In the genomic region with DNA sequence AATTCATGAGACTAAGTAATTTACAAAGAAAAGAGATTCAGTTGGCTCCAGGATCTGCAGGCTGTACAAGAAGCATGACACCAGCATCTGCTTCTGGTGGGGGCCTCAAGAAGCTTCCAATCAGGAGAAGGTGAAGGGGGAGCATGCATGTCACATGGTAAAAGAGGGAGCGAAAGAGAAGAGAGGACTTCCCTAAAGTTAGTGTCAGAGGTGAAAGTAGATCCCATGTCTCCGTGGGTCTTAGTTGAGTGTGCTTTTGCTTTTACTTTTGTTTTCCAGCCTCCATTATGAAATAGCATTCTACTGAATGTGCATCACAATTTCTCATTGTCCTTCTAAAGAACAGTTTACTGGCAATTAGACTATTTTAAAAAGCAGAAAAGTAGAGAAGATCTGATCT, we compare ENCODE assay signal across 11 cellular contexts.
DNase-seq lines count a peak whose midpoint lies in the region; ATAC-seq and TF ChIP-seq lines count a peak whose summit lies in the region.
"Had no signal": no experiment of that assay in that cellular context is flagged by ENCODE, and none has a peak within 500 bp of the region (broad histone marks: within the 10 kb centered on the region; RNA-seq: fewer than 3 reads in every experiment).

No MANE protein-coding gene starts in this region.

- peak; percentile 83 for ATAC-seq in GM19467 (IDR thresholded peaks at IDR 0.05; ENCODE audit: unreplicated experiment)
- ATAC-seq in HG03159 (IDR thresholded peaks at IDR 0.05; ENCODE audit: unreplicated experiment): peak; percentile 96
- ATAC-seq in activated naive CD8-positive, alpha-beta T cell treated with anti-CD3 and anti-CD28 coated beads, Interleukin-2, amount 50 U/mL, for 24 hours: peak; percentile 40
- ATAC-seq: K562 had no signal

- BruUV-seq in PC-9 (replicated peaks; lab: Mats Ljungman, UMichigan) (no TSS peak), Calu3 (replicated peaks; lab: Mats Ljungman, UMichigan) (no TSS peak)

- H3K9me3 ChIP-seq in PC-9 (ENCODE audit: insufficient read depth, low read depth): no peaks in the 10 kb centered on the region

- no peaks in the 10 kb centered on the region for H3K79me2 ChIP-seq in PC-9 (ENCODE audit: low read depth)
- H3K79me2 ChIP-seq: hepatocyte had no signal

- no peaks in the 10 kb centered on the region for H3K4me1 ChIP-seq in PC-9 (replicated peaks; ENCODE audit: insufficient read depth)

- no peak overlapping the region for H3K4me2 ChIP-seq in PC-9
- H3K4me2 ChIP-seq: hepatocyte had no signal

- H3K27ac ChIP-seq in PC-9: no peak overlapping the region
- H3K27ac ChIP-seq: hepatocyte had no signal

- CTCF ChIA-PET in PC-9 (lab: Charles Lee): interaction anchor here (0.5 kb wide), 1 partner anchor 16 kb away, joined by 5 read pairs; no protein-coding TSS in a partner anchor
- CTCF ChIA-PET in Calu3 (lab: Charles Lee): no interaction called here

- POLR2A ChIA-PET in PC-9 (lab: Charles Lee; ENCODE audit: unreplicated experiment): no interaction called here

- H3K4me3 ChIP-seq in GM12865 (ENCODE audit: low read depth, low read length) (no peak overlapping the region), PC-9 (no peak overlapping the region)
- H3K4me3 ChIP-seq: hepatocyte, K562 had no signal

- H3K27ac Mint-ChIP-seq in activated naive CD8-positive, alpha-beta T cell treated with anti-CD3 and anti-CD28 coated beads, Interleukin-2, amount 50 U/mL, for 24 hours: peak overlapping the region; percentile 41
- no peak overlapping the region for H3K27ac Mint-ChIP-seq in Calu3 (ENCODE audit: unreplicated experiment)

- TF ChIP-seq CTCF in GM12865 (IDR thresholded peaks at IDR 0.05; ENCODE audit: insufficient read depth, low read depth, low read length, missing control alignments) (no peak), PC-9 (conservative IDR thresholded peaks at IDR 0.05) (no peak), Calu3 (IDR thresholded peaks at IDR 0.05; ENCODE audit: unreplicated experiment) (no peak)

- no peak overlapping the region for H3K4me3 Mint-ChIP-seq in activated naive CD8-positive, alpha-beta T cell treated with anti-CD3 and anti-CD28 coated beads, Interleukin-2, amount 50 U/mL, for 24 hours
- no peak overlapping the region for H3K4me3 Mint-ChIP-seq in Calu3 (ENCODE audit: low read depth, unreplicated experiment)

- H3K4me1 Mint-ChIP-seq in activated naive CD8-positive, alpha-beta T cell treated with anti-CD3 and anti-CD28 coated beads, Interleukin-2, amount 50 U/mL, for 24 hours: peaks cover 7% of the 10 kb centered on the region
- no peaks in the 10 kb centered on the region for H3K4me1 Mint-ChIP-seq in Calu3 (ENCODE audit: low read depth, unreplicated experiment)

- H3K9me2 ChIP-seq in PC-9 (ENCODE audit: insufficient read depth): no peaks in the 10 kb centered on the region

- no peaks in the 10 kb centered on the region for H3K36me3 Mint-ChIP-seq in activated naive CD8-positive, alpha-beta T cell treated with anti-CD3 and anti-CD28 coated beads, Interleukin-2, amount 50 U/mL, for 24 hours (ENCODE audit: low read depth)
- H3K36me3 Mint-ChIP-seq in Calu3 (ENCODE audit: insufficient read depth, unreplicated experiment): peaks cover 5% of the 10 kb centered on the region

- H4K20me1 ChIP-seq in PC-9 (ENCODE audit: insufficient read depth): no peaks in the 10 kb centered on the region

- DNase-seq in GM12865 (ENCODE audit: low read depth): peak; percentile 46
- no peak for DNase-seq in activated naive CD8-positive, alpha-beta T cell treated with anti-CD3 and anti-CD28 coated beads, Interleukin-2, amount 50 U/mL, for 24 hours
- no peak for DNase-seq in PC-9
- DNase-seq in SKM-1 treated with dmso at 0.1 percent for 144 hours (lab: John Stamatoyannopoulos, UW; ENCODE audit: unreplicated experiment): no peak
- DNase-seq in A172 (ENCODE audit: low spot score): no peak
- no peak for DNase-seq in Calu3
- DNase-seq: amygdala had no signal

- H3K9me3 Mint-ChIP-seq in activated naive CD8-positive, alpha-beta T cell treated with anti-CD3 and anti-CD28 coated beads, Interleukin-2, amount 50 U/mL, for 24 hours: no peaks in the 10 kb centered on the region
- H3K9me3 Mint-ChIP-seq in Calu3 (ENCODE audit: low read depth, unreplicated experiment): no peaks in the 10 kb centered on the region

- no peaks in the 10 kb centered on the region for H3K36me3 ChIP-seq in PC-9 (ENCODE audit: low read depth)

- intact Hi-C loops in PC-9 (cut with micrococcal nuclease; ENCODE audit: unreplicated experiment): no loop called here
- intact Hi-C loops in Calu3 (cut with micrococcal nuclease; ENCODE audit: unreplicated experiment): loop anchor here (10.0 kb wide), 1 partner anchor 1394 kb away; a partner anchor contains a TSS

- H2AFZ ChIP-seq in PC-9: no peak overlapping the region
- H2AFZ ChIP-seq: hepatocyte had no signal

- H3K27me3 Mint-ChIP-seq in activated naive CD8-positive, alpha-beta T cell treated with anti-CD3 and anti-CD28 coated beads, Interleukin-2, amount 50 U/mL, for 24 hours: peaks cover 2% of the 10 kb centered on the region
- no peaks in the 10 kb centered on the region for H3K27me3 Mint-ChIP-seq in Calu3 (ENCODE audit: unreplicated experiment)

- H3F3A ChIP-seq in PC-9 (ENCODE audit: insufficient read depth, low read depth): no peaks in the 10 kb centered on the region

- H3K27me3 ChIP-seq in PC-9 (ENCODE audit: insufficient read depth, low read depth): no peaks in the 10 kb centered on the region
- H3K27me3 ChIP-seq: hepatocyte had no signal

Comparison
In these comparisons a context has a peak if more than half of its experiments do, and no peak if none do; other contexts are left out.
1. ATAC-seq: peak in every context shown above with its lines; median percentile 96 in HG03159; 83 in GM19467; 40 in activated naive CD8-positive, alpha-beta T cell treated with anti-CD3 and anti-CD28 coated beads, Interleukin-2, amount 50 U/mL, for 24 hours.